ENCODE assay signal across 32 cellular contexts in the genomic region with DNA sequence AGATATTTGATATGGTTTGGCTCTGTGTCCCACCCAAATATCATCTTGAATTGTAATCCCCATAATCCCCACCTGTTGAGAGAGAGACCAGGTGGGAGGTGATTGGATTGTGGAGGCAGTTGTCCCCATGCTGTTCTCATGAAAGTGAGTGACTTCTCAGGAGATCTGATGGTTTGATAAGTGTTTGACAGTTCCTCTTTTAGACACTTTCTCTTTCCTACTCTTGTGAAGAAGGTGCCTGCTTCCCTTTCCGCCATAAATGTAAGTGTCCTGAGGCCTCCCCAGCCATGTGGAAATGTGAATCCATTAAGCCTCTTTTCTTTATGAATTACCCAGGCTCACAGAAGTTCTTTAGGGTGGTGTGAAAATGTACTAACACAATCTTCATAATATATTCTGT.
"Had no signal": no experiment of that assay in that cellular context is flagged by ENCODE, and none has a peak within 500 bp of the region (broad histone marks: within the 10 kb centered on the region; RNA-seq: fewer than 3 reads in every experiment).

No MANE protein-coding gene starts in this region.

- FAIRE-seq: astrocyte, islet of Langerhans had no signal

- ATAC-seq: effector memory CD8-positive, alpha-beta T cell; gastrocnemius medialis; natural killer cell; stimulated activated naive B cell treated with anti-CD40 and anti-IgM and Interleukin-4, amounts not matched to agents 10 μg/mL and 1 μg/mL and 100 μg/mL, for 72 hours; upper lobe of right lung; WTC11 had no signal

- H3K4me1 ChIP-seq: gastrocnemius medialis, left ventricle myocardium inferior, neural progenitor cell, parathyroid adenoma, right atrium auricular region, stomach, tibial artery, upper lobe of right lung had no signal

- H3K9me3 ChIP-seq: gastrocnemius medialis, right atrium auricular region, stomach, tibial artery, upper lobe of right lung had no signal

- H2AFZ ChIP-seq: neural progenitor cell, parathyroid adenoma had no signal

- H3K4me2 ChIP-seq: neural progenitor cell had no signal

- H3K79me2 ChIP-seq: parathyroid adenoma had no signal

- H3K27me3 ChIP-seq: brain microvascular endothelial cell, dorsolateral prefrontal cortex, gastrocnemius medialis, neural progenitor cell, right atrium auricular region, stomach, tibial artery, upper lobe of right lung had no signal

- H3K27ac ChIP-seq: brain microvascular endothelial cell, coronary artery, dorsolateral prefrontal cortex, gastrocnemius medialis, left ventricle myocardium inferior, neural progenitor cell, parathyroid adenoma, right atrium auricular region, stomach, tibial artery, upper lobe of right lung had no signal

- DNase-seq: activated CD4-positive, alpha-beta memory T cell treated with anti-CD3 and anti-CD28 coated beads, Interleukin-2, amount 10 ng/mL, durations not matched to agents 7 days and 5 days; activated CD4-positive, alpha-beta T cell treated with anti-CD3 and anti-CD28 coated beads for 1 hour; activated CD4-positive, alpha-beta T cell treated with anti-CD3 and anti-CD28 coated beads, Interleukin-2, amount 10 ng/mL, durations not matched to agents 7 days and 5 days; activated CD8-positive, alpha-beta memory T cell treated with anti-CD3 and anti-CD28 coated beads, Interleukin-2, amount 50 U/mL, for 48 hours; activated gamma-delta T cell treated with Interleukin-2 at 50 U/mL for 16 hours; activated naive CD4-positive, alpha-beta T cell treated with anti-CD3 and anti-CD28 coated beads, Interleukin-2, amount 50 U/mL, for 16 hours; activated T-cell treated with anti-CD3 and anti-CD28 coated beads, Interleukin-2, amount 50 U/mL, for 24 hours; amniotic stem cell; brain microvascular endothelial cell; dorsolateral prefrontal cortex; effector memory CD8-positive, alpha-beta T cell; erythroblast; gastrocnemius medialis; glutamatergic neuron; left ventricle myocardium inferior; mesendoderm; natural killer cell; occipital lobe; stimulated activated CD4-positive, alpha-beta T cell treated with anti-CD3 and anti-CD28 coated beads, Interleukin-15, amount 100 ng/mL, for 24 hours; stimulated activated CD4-positive, alpha-beta T cell treated with anti-CD3 and anti-CD28 coated beads, Interleukin-2, amount 100 ng/mL, for 24 hours; stimulated activated naive B cell treated with anti-CD40 and anti-IgM and Interleukin-4, amounts not matched to agents 10 μg/mL and 1 μg/mL and 100 μg/mL, for 72 hours; stomach; tibial artery; upper lobe of right lung had no signal

- H3K4me3 ChIP-seq: coronary artery, dorsolateral prefrontal cortex, gastrocnemius medialis, left ventricle myocardium inferior, lung, neural progenitor cell, right atrium auricular region, stomach, tibial artery, upper lobe of right lung had no signal

- H3K36me3 ChIP-seq: brain microvascular endothelial cell, gastrocnemius medialis, left ventricle myocardium inferior, neural progenitor cell, right atrium auricular region, stomach, tibial artery, upper lobe of right lung had no signal

- H3K9ac ChIP-seq: neural progenitor cell, parathyroid adenoma had no signal
